Comparison of ENCODE assay signal across 4 cellular contexts in genomic region chr13:59780058-59780457, GRCh38.
TF ChIP-seq lines count a peak whose summit lies in the region.

No MANE protein-coding gene starts in this region.

TF ChIP-seq in SK-N-SH, 30 proteins besides CTCF, POLR2A, EP300 and RAD21 (continues in another document):
- TF ChIP-seq TCF12 (IDR thresholded peaks at IDR 0.05) (peak; percentile 20; the same call in 1 of the 2 replicates), TAF1 (IDR thresholded peaks at IDR 0.05; ENCODE audit: borderline replicate concordance, low read depth, low read length) (no peak), POLR2AphosphoS5 (IDR thresholded peaks at IDR 0.05; ENCODE audit: low read depth, low read length) (no peak), PBX3 (IDR thresholded peaks at IDR 0.05) (no peak), MAX (IDR thresholded peaks at IDR 0.05; ENCODE audit: low read depth) (no peak), FOSL2 (IDR thresholded peaks at IDR 0.05; ENCODE audit: borderline replicate concordance, low read depth) (peak; percentile 60; the same call in 1 of the 2 replicates), MXI1 (IDR thresholded peaks at IDR 0.05; ENCODE audit: low read depth, low read length) (no peak), SIN3A (IDR thresholded peaks at IDR 0.05; ENCODE audit: borderline replicate concordance, low read depth, low read length) (no peak), FOXM1 (IDR thresholded peaks at IDR 0.05; ENCODE audit: low read depth) (no peak), USF2 (IDR thresholded peaks at IDR 0.05; ENCODE audit: borderline replicate concordance, low read depth, low read length) (no peak)

TF ChIP-seq in SK-N-SH treated with all-trans-retinoic acid at 6 μM for 48 hours, 23 proteins besides CTCF, POLR2A, EP300 and RAD21 (continues in another document):
- TF ChIP-seq ZNF8 (CRISPR knock-in tag; IDR thresholded peaks at IDR 0.05) (no peak), OSR1 (CRISPR knock-in tag; IDR thresholded peaks at IDR 0.05) (no peak), CSDC2 (CRISPR knock-in tag; IDR thresholded peaks at IDR 0.05) (no peak), CSRNP3 (CRISPR knock-in tag; IDR thresholded peaks at IDR 0.05) (no peak), PATZ1 (CRISPR knock-in tag; IDR thresholded peaks at IDR 0.05; ENCODE audit: borderline replicate concordance) (no peak), ESRRG (CRISPR knock-in tag; IDR thresholded peaks at IDR 0.05) (no peak), ZNF70 (CRISPR knock-in tag; IDR thresholded peaks at IDR 0.05) (no peak), TOX (CRISPR knock-in tag; IDR thresholded peaks at IDR 0.05; ENCODE audit: borderline replicate concordance) (no peak), ZC3H10 (CRISPR knock-in tag; IDR thresholded peaks at IDR 0.05) (no peak), BACH2 (CRISPR knock-in tag; IDR thresholded peaks at IDR 0.05; ENCODE audit: borderline replicate concordance) (no peak), ZNF565 (CRISPR knock-in tag; conservative IDR thresholded peaks at IDR 0.05; ENCODE audit: low read depth) (no peak)

TF ChIP-seq in IMR-90, 13 proteins besides CTCF, POLR2A, EP300 and RAD21:
- TF ChIP-seq ELK1 (IDR thresholded peaks at IDR 0.05; ENCODE audit: borderline replicate concordance, low read depth, low read length) (no peak), USF2 (IDR thresholded peaks at IDR 0.05; ENCODE audit: low read depth, low read length) (no peak), BHLHE40 (IDR thresholded peaks at IDR 0.05; ENCODE audit: low read depth, low read length) (no peak), RCOR1 (IDR thresholded peaks at IDR 0.05; ENCODE audit: insufficient replicate concordance, low read length) (no peak), MXI1 (IDR thresholded peaks at IDR 0.05; ENCODE audit: borderline replicate concordance, low read depth, low read length) (no peak), MAZ (IDR thresholded peaks at IDR 0.05; ENCODE audit: borderline replicate concordance, low read depth, low read length) (no peak), CEBPB (IDR thresholded peaks at IDR 0.05; ENCODE audit: low read depth, low read length) (no peak), FOS (IDR thresholded peaks at IDR 0.05; ENCODE audit: low read depth, low read length) (no peak), CHD1 (IDR thresholded peaks at IDR 0.05; ENCODE audit: low read depth, low read length) (no peak), RFX5 (IDR thresholded peaks at IDR 0.05; ENCODE audit: low read depth, low read length) (no peak), SMC3 (IDR thresholded peaks at IDR 0.05; ENCODE audit: low read depth, low read length) (no peak), MAFK (IDR thresholded peaks at IDR 0.05; ENCODE audit: low read depth, low read length) (no peak), NFE2L2 (IDR thresholded peaks at IDR 0.05; ENCODE audit: low read depth, low read length) (no peak)
TF ChIP-seq in IMR-90: peak in this region for 0.

TF ChIP-seq in H1, 55 proteins besides CTCF, POLR2A, EP300 and RAD21:
- TF ChIP-seq CBX5 (IDR thresholded peaks at IDR 0.05; ENCODE audit: low read depth, low read length) (no peak), RFX5 (IDR thresholded peaks at IDR 0.05; ENCODE audit: borderline replicate concordance, low read depth, low read length) (no peak), RNF2 (IDR thresholded peaks at IDR 0.05; ENCODE audit: borderline replicate concordance, low read depth, low read length, missing control alignments, poor library complexity, severe bottlenecking) (no peak), ZNF274 (IDR thresholded peaks at IDR 0.05; ENCODE audit: borderline replicate concordance, extremely low read depth, low read length) (no peak), BCL11A (IDR thresholded peaks at IDR 0.05; ENCODE audit: low read depth in 2 of 2, low read length in 2 of 2) (no peak), SUZ12 (IDR thresholded peaks at IDR 0.05; ENCODE audit: low read length) (no peak), FOSL1 (IDR thresholded peaks at IDR 0.05; ENCODE audit: insufficient read depth, low read depth, low read length) (no peak), YY1 (IDR thresholded peaks at IDR 0.05; ENCODE audit: low read depth, low read length) (no peak), TCF12 (IDR thresholded peaks at IDR 0.05; ENCODE audit: low read depth, low read length) (no peak), CHD2 (IDR thresholded peaks at IDR 0.05; ENCODE audit: low read length) (no peak), EGR1 (IDR thresholded peaks at IDR 0.05; ENCODE audit: borderline replicate concordance, low read depth, low read length) (no peak), ASH2L (IDR thresholded peaks at IDR 0.05; ENCODE audit: low read length) (no peak), JUN (IDR thresholded peaks at IDR 0.05; ENCODE audit: low read depth, low read length) (no peak)
